Comparison of ENCODE assay signal across 8 cellular contexts in genomic region chr9:110050925-110051355, GRCh38.
DNase-seq lines count a peak whose midpoint lies in the region; ATAC-seq and TF ChIP-seq lines count a peak whose summit lies in the region.

No MANE protein-coding gene starts in this region.

- TF ChIP-seq CTCF in uterus (IDR thresholded peaks at IDR 0.05): no peak
- no peak for TF ChIP-seq CTCF in CD8-positive, alpha-beta T cell (IDR thresholded peaks at IDR 0.05)

- H3K27ac ChIP-seq in right cardiac atrium (ENCODE audit: low read length) (peak overlapping the region; percentile 6), uterus (peak overlapping the region; percentile 78 to 86)
- H3K27ac ChIP-seq in CD8-positive, alpha-beta T cell (ENCODE audit: low read depth, low read length): no peak overlapping the region

- H3K4me3 ChIP-seq in right cardiac atrium (ENCODE audit: low read length) (peak overlapping the region; percentile 92), uterus (no peak overlapping the region)
- H3K4me3 ChIP-seq in CD8-positive, alpha-beta T cell (ENCODE audit: low read depth, low read length): no peak overlapping the region

- POLR2A ChIA-PET in activated CD4-positive, alpha-beta T cell treated with anti-CD3 and anti-CD28 coated beads, Interleukin-2, amount 10 ng/mL, durations not matched to agents 7 days and 5 days (lab: Charles Lee): interaction anchor here (0.7 kb wide), 1 partner anchor 83 kb away, joined by 4 read pairs; no protein-coding TSS in a partner anchor
- POLR2A ChIA-PET in CD8-positive, alpha-beta T cell (lab: Charles Lee): no interaction called here

- no peaks in the 10 kb centered on the region for H3K36me3 ChIP-seq in uterus
- H3K36me3 ChIP-seq in CD8-positive, alpha-beta T cell (ENCODE audit: insufficient read depth, low read length): no peaks in the 10 kb centered on the region

- H3K9me3 ChIP-seq in right cardiac atrium (ENCODE audit: control insufficient read depth, low read length) (no peaks in the 10 kb centered on the region), uterus (no peaks in the 10 kb centered on the region)
- no peaks in the 10 kb centered on the region for H3K9me3 ChIP-seq in CD8-positive, alpha-beta T cell (ENCODE audit: low read length)

- peaks cover 4% of the 10 kb centered on the region for H3K27me3 Mint-ChIP-seq in activated CD4-positive, alpha-beta T cell treated with anti-CD3 and anti-CD28 coated beads, Interleukin-2, amount 10 ng/mL, durations not matched to agents 7 days and 5 days
- H3K27me3 Mint-ChIP-seq in CD8-positive, alpha-beta T cell (ENCODE audit: low read depth): peaks cover 28% of the 10 kb centered on the region

- H3K4me1 ChIP-seq in right cardiac atrium (ENCODE audit: control insufficient read depth, insufficient read depth, low read length): peaks cover 8% of the 10 kb centered on the region
- no peaks in the 10 kb centered on the region for H3K4me1 ChIP-seq in uterus
- H3K4me1 ChIP-seq in CD8-positive, alpha-beta T cell (ENCODE audit: insufficient read depth, low read length): peaks cover 15% of the 10 kb centered on the region

- CTCF ChIA-PET in activated CD4-positive, alpha-beta T cell treated with anti-CD3 and anti-CD28 coated beads, Interleukin-2, amount 10 ng/mL, durations not matched to agents 7 days and 5 days (lab: Charles Lee): interaction anchor here (0.9 kb wide), 1 partner anchor 10 kb away, joined by 4 read pairs; no protein-coding TSS in a partner anchor
- CTCF ChIA-PET in CD8-positive, alpha-beta T cell (lab: Charles Lee): interaction anchor here (1.6 kb wide), 1 partner anchor 148 kb away, joined by 5 read pairs; no protein-coding TSS in a partner anchor

- no peaks in the 10 kb centered on the region for H3K27me3 ChIP-seq in right cardiac atrium (ENCODE audit: control insufficient read depth, insufficient read depth)
- H3K27me3 ChIP-seq in uterus: no peaks in the 10 kb centered on the region
- no peaks in the 10 kb centered on the region for H3K27me3 ChIP-seq in CD8-positive, alpha-beta T cell (ENCODE audit: insufficient read depth, low read length)

- H3K4me1 Mint-ChIP-seq in activated CD4-positive, alpha-beta T cell treated with anti-CD3 and anti-CD28 coated beads, Interleukin-2, amount 10 ng/mL, durations not matched to agents 7 days and 5 days: peaks cover 52% of the 10 kb centered on the region
- peaks cover 31% of the 10 kb centered on the region for H3K4me1 Mint-ChIP-seq in CD8-positive, alpha-beta T cell (ENCODE audit: low read depth)

- peak in 1 of 2 donors; percentile 17 for TF ChIP-seq POLR2A in uterus (IDR thresholded peaks at IDR 0.05)

- peaks cover 29% of the 10 kb centered on the region for H3K36me3 Mint-ChIP-seq in activated CD4-positive, alpha-beta T cell treated with anti-CD3 and anti-CD28 coated beads, Interleukin-2, amount 10 ng/mL, durations not matched to agents 7 days and 5 days (ENCODE audit: low read depth)
- peaks cover 3% of the 10 kb centered on the region for H3K36me3 Mint-ChIP-seq in CD8-positive, alpha-beta T cell

- peak; percentile 61 for ATAC-seq in GM19468 (IDR thresholded peaks at IDR 0.05; ENCODE audit: extremely low read depth, unreplicated experiment)
- ATAC-seq in right cardiac atrium: peak; percentile 13 to 38
- no peak for ATAC-seq in CD8-positive, alpha-beta T cell

- WGBS in right cardiac atrium: 14% methylated on average over 1 of the region's 1 CpG

- H3K4me3 Mint-ChIP-seq in activated CD4-positive, alpha-beta T cell treated with anti-CD3 and anti-CD28 coated beads, Interleukin-2, amount 10 ng/mL, durations not matched to agents 7 days and 5 days: peak overlapping the region; percentile 81
- H3K4me3 Mint-ChIP-seq in CD8-positive, alpha-beta T cell: no peak overlapping the region

- DNase-seq in Daoy (ENCODE audit: low read depth) (peak; percentile 94), HK-2 (ENCODE audit: unreplicated experiment) (peak; percentile 46), right cardiac atrium (peak in 1 of 3 donors; percentile 33), uterus (peak; percentile 37 to 60), NCI-H526 (lab: John Stamatoyannopoulos, UW) (no peak)
- DNase-seq in activated CD4-positive, alpha-beta T cell treated with anti-CD3 and anti-CD28 coated beads, Interleukin-2, amount 10 ng/mL, durations not matched to agents 7 days and 5 days: peak; percentile 52
- no peak for DNase-seq in CD8-positive, alpha-beta T cell

- H3K27ac Mint-ChIP-seq in activated CD4-positive, alpha-beta T cell treated with anti-CD3 and anti-CD28 coated beads, Interleukin-2, amount 10 ng/mL, durations not matched to agents 7 days and 5 days: peak overlapping the region; percentile 83
- no peak overlapping the region for H3K27ac Mint-ChIP-seq in CD8-positive, alpha-beta T cell

- H3K9me3 Mint-ChIP-seq in activated CD4-positive, alpha-beta T cell treated with anti-CD3 and anti-CD28 coated beads, Interleukin-2, amount 10 ng/mL, durations not matched to agents 7 days and 5 days: peaks cover 2% of the 10 kb centered on the region
- no peaks in the 10 kb centered on the region for H3K9me3 Mint-ChIP-seq in CD8-positive, alpha-beta T cell

- intact Hi-C loops in right cardiac atrium (cut with DNase I): loop anchor here in 3 of 4 donors (10.0 kb wide), 2 partner anchors 94 to 146 kb away; no protein-coding TSS in a partner anchor
- intact Hi-C loops in uterus (cut with DNase I; ENCODE audit: low total_unique reads): no loop called here
- intact Hi-C loops in CD8-positive, alpha-beta T cell (cut with DNase I, micrococcal nuclease): no loop called here

Comparison
In these comparisons a context has a peak if more than half of its experiments do, and no peak if none do; other contexts are left out.
1. DNase-seq: peak in Daoy (single experiment), HK-2 (single experiment), activated CD4-positive, alpha-beta T cell treated with anti-CD3 and anti-CD28 coated beads, Interleukin-2, amount 10 ng/mL, durations not matched to agents 7 days and 5 days (single experiment) and uterus (2 of 2); none in CD8-positive, alpha-beta T cell (0 of 7) and NCI-H526 (0 of 2).
2. intact Hi-C loops: an anchor here in right cardiac atrium (10.0 kb wide); none called in uterus and CD8-positive, alpha-beta T cell.